Comparison of ENCODE assay signal across 1 cellular context in the genomic region with DNA sequence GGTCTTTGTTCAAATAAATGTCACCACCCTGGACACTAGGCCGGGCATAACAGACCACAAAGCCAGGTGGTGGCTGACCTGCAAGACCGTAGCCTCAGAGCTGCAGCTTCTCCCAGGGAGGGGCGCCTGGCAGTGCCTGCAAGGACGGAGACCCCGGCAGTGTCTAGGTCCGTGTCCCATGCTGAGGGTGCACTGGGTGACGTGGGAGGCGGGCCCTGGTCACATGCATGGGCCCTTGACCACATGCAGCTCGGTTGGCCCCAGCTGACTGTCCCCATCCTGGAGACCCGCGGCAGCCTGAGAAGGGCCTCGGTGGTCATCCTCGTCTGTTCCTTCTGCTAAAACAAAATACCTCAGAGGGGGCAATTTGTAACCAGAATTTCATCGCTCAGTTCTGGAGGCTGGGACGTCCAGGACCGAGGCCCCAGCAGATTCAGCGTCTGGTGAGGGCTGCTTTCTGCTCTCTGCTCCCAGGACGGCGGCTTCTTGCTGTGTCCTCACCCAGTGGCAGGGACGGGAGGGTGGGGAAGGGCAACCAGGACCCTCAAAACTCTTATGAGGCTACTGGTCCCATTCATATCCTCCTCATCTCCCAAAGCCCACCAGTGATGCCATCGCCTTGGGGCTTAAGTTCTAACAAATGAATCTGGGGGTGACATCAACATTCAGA.
TF ChIP-seq lines count a peak whose summit lies in the region.

No MANE protein-coding gene starts in this region.

TF ChIP-seq in endothelial cell of umbilical vein, 7 proteins besides CTCF, POLR2A, EP300 and RAD21:
- TF ChIP-seq, protein P1, sequence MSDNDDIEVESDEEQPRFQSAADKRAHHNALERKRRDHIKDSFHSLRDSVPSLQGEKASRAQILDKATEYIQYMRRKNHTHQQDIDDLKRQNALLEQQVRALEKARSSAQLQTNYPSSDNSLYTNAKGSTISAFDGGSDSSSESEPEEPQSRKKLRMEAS (IDR thresholded peaks at IDR 0.05; ENCODE audit: insufficient read depth, insufficient read length), result no peak
- TF ChIP-seq POLR2AphosphoS5 (IDR thresholded peaks at IDR 0.05; ENCODE audit: insufficient read depth, low read depth, low read length) (no peak), JUN (IDR thresholded peaks at IDR 0.05; ENCODE audit: borderline replicate concordance, insufficient read depth, insufficient read length, low read depth) (no peak), MYC (IDR thresholded peaks at IDR 0.05; ENCODE audit: low read depth, low read length) (no peak), EZH2 (IDR thresholded peaks at IDR 0.05; ENCODE audit: borderline replicate concordance, low read depth, low read length, severe bottlenecking) (no peak), FOS (IDR thresholded peaks at IDR 0.05; ENCODE audit: borderline replicate concordance, insufficient read depth, low read length) (no peak), GATA2 (IDR thresholded peaks at IDR 0.05; ENCODE audit: insufficient read depth, insufficient read length, low read depth, low read length) (no peak)
